ENCODE assay signal across 17 cellular contexts in the genomic region with DNA sequence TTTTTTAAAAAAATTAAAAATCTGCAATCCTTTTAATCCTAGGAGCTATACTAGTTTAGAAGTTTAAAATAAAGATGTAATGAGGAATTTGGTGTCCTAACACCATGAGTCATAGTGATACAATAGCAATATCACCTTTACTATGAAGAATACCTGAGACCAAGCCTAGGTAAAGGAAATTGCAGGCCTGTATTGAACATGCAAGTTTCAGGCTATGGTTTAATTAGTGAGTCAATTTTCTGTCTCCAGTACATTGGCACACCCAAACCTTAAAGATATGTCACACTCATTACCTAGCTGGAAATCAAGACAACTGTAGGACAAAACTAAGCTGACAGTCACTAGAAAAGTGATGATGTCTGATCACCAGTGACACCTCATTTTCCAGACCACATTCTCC. TPM values are rescaled to one million over a fixed set of nuclear protein-coding genes. Genes with fewer than 3 reads are reported as not detected.
DNase-seq lines count a peak whose midpoint lies in the region; ATAC-seq and TF ChIP-seq lines count a peak whose summit lies in the region.
"Not testable (repeated sequence)": the region's sequence is repeated elsewhere in the genome, so short reads cannot be mapped to it uniquely, and the experiment has no call there.
"Had no signal": no experiment of that assay in that cellular context is flagged by ENCODE, and none has a peak within 500 bp of the region (broad histone marks: within the 10 kb centered on the region; RNA-seq: fewer than 3 reads in every experiment).

No MANE protein-coding gene starts in this region.

- in situ Hi-C loops in mammary epithelial cell (cut with MboI; ENCODE audit: low sequenced_read_pairs in 2 of 2), result loop anchor here in 1 of 2 donors (10.0 kb wide), 1 partner anchor 48 kb away; a partner anchor contains a TSS

- DNase-seq in Calu3; activated CD4-positive, alpha-beta T cell treated with anti-CD3 and anti-CD28 coated beads for 36 hours; mucosa of descending colon; smooth muscle cell (lab: John Stamatoyannopoulos, UW; ENCODE audit: unreplicated experiment): not testable (repeated sequence)
- peak; percentile 36 for DNase-seq in PC-3
- peak; percentile 83 for DNase-seq in mammary epithelial cell

- H3K27me3 ChIP-seq in PC-3 (ENCODE audit: low read length); mammary epithelial cell (ENCODE audit: insufficient read depth, low read length); esophagus (ENCODE audit: control insufficient read depth in 1 of 2, insufficient read depth in 2 of 2, low read length in 2 of 2); smooth muscle cell (ENCODE audit: low read depth): not testable (repeated sequence)

- not testable (repeated sequence) for H3K9ac ChIP-seq in PC-3 (ENCODE audit: low read length); smooth muscle cell (ENCODE audit: low read depth)
- peak overlapping the region; percentile 66 for H3K9ac ChIP-seq in mammary epithelial cell (ENCODE audit: insufficient read depth, low read length)

- H3K4me1 ChIP-seq in PC-3 (ENCODE audit: insufficient read depth, low read length) (peaks cover 51% of the 10 kb centered on the region), mammary epithelial cell (ENCODE audit: insufficient read depth, low read length) (peaks cover 49% of the 10 kb centered on the region), mucosa of descending colon (ENCODE audit: low read depth) (peaks cover 36% of the 10 kb centered on the region), smooth muscle cell (ENCODE audit: low read depth) (peaks cover 23% of the 10 kb centered on the region)
- not testable (repeated sequence) for H3K4me1 ChIP-seq in esophagus (ENCODE audit: control insufficient read depth in 2 of 2, insufficient read depth in 2 of 2, low read length in 1 of 2)

- peak overlapping the region; percentile 74 for H3K27ac Mint-ChIP-seq in Calu3 (ENCODE audit: unreplicated experiment)
- H3K27ac Mint-ChIP-seq in activated CD4-positive, alpha-beta T cell treated with anti-CD3 and anti-CD28 coated beads for 36 hours, result peak overlapping the region; percentile 67
- H3K27ac Mint-ChIP-seq in activated T-helper 17 cell treated with anti-CD3 and anti-CD28 coated beads, Interleukin-2, amount 50 U/mL, for 72 hours, result not testable (repeated sequence)

- not testable (repeated sequence) for H3K4me3 ChIP-seq in PC-3 (ENCODE audit: low read length); esophagus (ENCODE audit: low read depth in 1 of 2, low read length in 2 of 2); mucosa of descending colon; smooth muscle cell
- peak overlapping the region in 1 of 3 experiments; percentile 17 for H3K4me3 ChIP-seq in mammary epithelial cell (replicated peaks in 1 of 3; ENCODE audit: insufficient read depth in 1 of 3, low read depth in 2 of 3, low read length in 3 of 3)

- peak overlapping the region; percentile 99 for H3K27ac ChIP-seq in PC-3 (ENCODE audit: low read length)
- peak overlapping the region; percentile 95 for H3K27ac ChIP-seq in mammary epithelial cell (ENCODE audit: insufficient read depth, low read depth, low read length)
- peak overlapping the region; percentile 67 to 72 for H3K27ac ChIP-seq in esophagus (ENCODE audit: low read depth in 2 of 2, low read length in 1 of 2)
- not testable (repeated sequence) for H3K27ac ChIP-seq in smooth muscle cell (ENCODE audit: low read depth)

- H3K4me3 Mint-ChIP-seq in Calu3 (ENCODE audit: low read depth, unreplicated experiment), result peak overlapping the region; percentile 5
- not testable (repeated sequence) for H3K4me3 Mint-ChIP-seq in activated CD4-positive, alpha-beta T cell treated with anti-CD3 and anti-CD28 coated beads for 36 hours
- H3K4me3 Mint-ChIP-seq in activated T-helper 17 cell treated with anti-CD3 and anti-CD28 coated beads, Interleukin-2, amount 50 U/mL, for 72 hours, result peak overlapping the region; percentile 60

- H2AFZ ChIP-seq in PC-3 (ENCODE audit: low read length); smooth muscle cell (ENCODE audit: low read depth): not testable (repeated sequence)
- peak overlapping the region; percentile 35 for H2AFZ ChIP-seq in mammary epithelial cell (ENCODE audit: low read depth, low read length)

- H4K20me1 ChIP-seq in PC-3 (ENCODE audit: low read length); mammary epithelial cell (ENCODE audit: insufficient read depth, low read length); smooth muscle cell (ENCODE audit: low read depth): not testable (repeated sequence)

- TF ChIP-seq CTCF in Calu3 (IDR thresholded peaks at IDR 0.05; ENCODE audit: unreplicated experiment); PC-3 (conservative IDR thresholded peaks at IDR 0.05; ENCODE audit: low read depth, low read length); mammary epithelial cell (conservative IDR thresholded peaks at IDR 0.05 in 1 of 2, IDR thresholded peaks at IDR 0.05 in 1 of 2; ENCODE audit: extremely low read depth in 1 of 2, insufficient read depth in 1 of 2, low read depth in 1 of 2, low read length in 2 of 2); mucosa of descending colon (IDR thresholded peaks at IDR 0.05); smooth muscle cell (IDR thresholded peaks at IDR 0.05; ENCODE audit: borderline replicate concordance, insufficient read depth, poor library complexity, severe bottlenecking): not testable (repeated sequence)

- peaks cover 10% of the 10 kb centered on the region for H3K36me3 Mint-ChIP-seq in Calu3 (ENCODE audit: insufficient read depth, unreplicated experiment)
- not testable (repeated sequence) for H3K36me3 Mint-ChIP-seq in activated CD4-positive, alpha-beta T cell treated with anti-CD3 and anti-CD28 coated beads for 36 hours (ENCODE audit: low read depth); activated T-helper 17 cell treated with anti-CD3 and anti-CD28 coated beads, Interleukin-2, amount 50 U/mL, for 72 hours (ENCODE audit: low read depth)

- CTCF ChIA-PET in Calu3 (lab: Charles Lee), result interaction anchor here (0.6 to 4.6 kb wide), 2 partner anchors 90 to 725 kb away, joined by 3 to 13 read pairs; no protein-coding TSS in a partner anchor
- CTCF ChIA-PET in PC-3 (lab: Charles Lee), result not testable (repeated sequence)
- CTCF ChIA-PET in activated CD4-positive, alpha-beta T cell treated with anti-CD3 and anti-CD28 coated beads for 36 hours (lab: Charles Lee), result interaction anchor here (0.6 to 5.1 kb wide), 4 partner anchors 21 to 29 kb away, joined by 3 to 22 read pairs (median 4); no protein-coding TSS in a partner anchor
- CTCF ChIA-PET in mammary epithelial cell (lab: Charles Lee; ENCODE audit: low non-redundant PET), result interaction anchor here (0.7 kb wide), 1 partner anchor 73 kb away, joined by 3 read pairs; no protein-coding TSS in a partner anchor

- intact Hi-C loops in Calu3 (cut with micrococcal nuclease; ENCODE audit: unreplicated experiment); activated CD4-positive, alpha-beta T cell treated with anti-CD3 and anti-CD28 coated beads for 36 hours (cut with DNase I, micrococcal nuclease); mammary epithelial cell (cut with micrococcal nuclease); mucosa of descending colon (cut with DNase I, micrococcal nuclease): not testable (repeated sequence)
- intact Hi-C loops in PC-3 (cut with micrococcal nuclease), result loop anchor here (10.0 kb wide), 1 partner anchor 238 kb away; no protein-coding TSS in a partner anchor

- not testable (repeated sequence) for ATAC-seq in PC-3; activated CD4-positive, alpha-beta T cell treated with anti-CD3 and anti-CD28 coated beads for 36 hours
- peak; percentile 15 for ATAC-seq in activated T-helper 17 cell treated with anti-CD3 and anti-CD28 coated beads, Interleukin-2, amount 50 U/mL, for 72 hours (replicated peaks)
- ATAC-seq in mucosa of descending colon, result peak; percentile 64

- not testable (repeated sequence) for H3K27me3 Mint-ChIP-seq in Calu3 (ENCODE audit: unreplicated experiment); activated CD4-positive, alpha-beta T cell treated with anti-CD3 and anti-CD28 coated beads for 36 hours; activated T-helper 17 cell treated with anti-CD3 and anti-CD28 coated beads, Interleukin-2, amount 50 U/mL, for 72 hours

- H3K4me2 ChIP-seq in PC-3 (ENCODE audit: low read length) (0 out of 2 replicates have a peak overlapping the region, but pooled peaks have one; percentile 8), mammary epithelial cell (ENCODE audit: insufficient read depth, low read depth, low read length) (peak overlapping the region; percentile 55), smooth muscle cell (peak overlapping the region; percentile 40)

- H3F3A ChIP-seq in PC-3 (ENCODE audit: low read length, unreplicated experiment), result not testable (repeated sequence)
- H3F3A ChIP-seq in smooth muscle cell (ENCODE audit: low read depth), result peaks cover 15% of the 10 kb centered on the region

- H3K9me3 Mint-ChIP-seq in Calu3 (ENCODE audit: low read depth, unreplicated experiment); activated CD4-positive, alpha-beta T cell treated with anti-CD3 and anti-CD28 coated beads for 36 hours (ENCODE audit: low read depth); activated T-helper 17 cell treated with anti-CD3 and anti-CD28 coated beads, Interleukin-2, amount 50 U/mL, for 72 hours: not testable (repeated sequence)

- not testable (repeated sequence) for BruUV-seq in Calu3 (replicated peaks; lab: Mats Ljungman, UMichigan); PC-3 (replicated peaks; lab: Mats Ljungman, UMichigan); mammary epithelial cell (replicated peaks; lab: Mats Ljungman, UMichigan)

- H3K36me3 ChIP-seq in PC-3 (ENCODE audit: low read depth, low read length); mammary epithelial cell (ENCODE audit: insufficient read depth, low read length); esophagus (ENCODE audit: control insufficient read depth in 2 of 2, insufficient read depth in 2 of 2, low read length in 1 of 2); mucosa of descending colon (ENCODE audit: low read depth); smooth muscle cell (ENCODE audit: low read depth): not testable (repeated sequence)

- dilution Hi-C loops in mammary epithelial cell (cut with HindIII; ENCODE audit: low sequenced_read_pairs), result not testable (repeated sequence)

- H3K9me2 ChIP-seq in PC-3 (replicated peaks; ENCODE audit: low read length), result not testable (repeated sequence)

- peaks cover 59% of the 10 kb centered on the region for H3K4me1 Mint-ChIP-seq in Calu3 (ENCODE audit: low read depth, unreplicated experiment)
- peaks cover 47% of the 10 kb centered on the region for H3K4me1 Mint-ChIP-seq in activated CD4-positive, alpha-beta T cell treated with anti-CD3 and anti-CD28 coated beads for 36 hours
- peaks cover 42% of the 10 kb centered on the region for H3K4me1 Mint-ChIP-seq in activated T-helper 17 cell treated with anti-CD3 and anti-CD28 coated beads, Interleukin-2, amount 50 U/mL, for 72 hours

- POLR2A ChIA-PET in PC-3 (lab: Charles Lee; ENCODE audit: unreplicated experiment), result not testable (repeated sequence)
- POLR2A ChIA-PET in activated CD4-positive, alpha-beta T cell treated with anti-CD3 and anti-CD28 coated beads for 36 hours (lab: Charles Lee), result interaction anchor here (1.6 kb wide), 1 partner anchor 13 kb away, joined by 3 read pairs; no protein-coding TSS in a partner anchor

- H3K9me3 ChIP-seq in PC-3 (ENCODE audit: low read length); mammary epithelial cell (replicated peaks; ENCODE audit: insufficient read depth, low read length); esophagus (ENCODE audit: control insufficient read depth in 2 of 2, insufficient read depth in 1 of 2, low read depth in 1 of 2, low read length in 1 of 2); mucosa of descending colon; smooth muscle cell (replicated peaks; ENCODE audit: low read depth): not testable (repeated sequence)

- not testable (repeated sequence) for H3K79me2 ChIP-seq in PC-3 (ENCODE audit: low read length); mammary epithelial cell (ENCODE audit: insufficient read depth, low read length); smooth muscle cell (ENCODE audit: low read depth)

RNA-seq across cellular contexts. Expression of a gene that starts 6.7 kb away (rescaled TPM):
- total RNA-seq in Calu3 (2022) (70.3 and 75.4 TPM in 2 replicates), PC-3 (2014; rRNA removed) (71.9 and 77.7 TPM in 2 replicates), mammary epithelial cell (100 to 1,000 TPM in 1 of 2 donors, 10 to 100 TPM in 1; 87.7 to 992 TPM), mucosa of descending colon (10 to 100 TPM; 30.7 to 63.6 (median 51.0) TPM), smooth muscle cell (12.5 and 23.6 TPM in 2 replicates)
- 10 to 100 TPM; 51.6 to 70.7 TPM for total RNA-seq in activated CD4-positive, alpha-beta T cell treated with anti-CD3 and anti-CD28 coated beads for 36 hours
- 10 to 100 TPM; 69.1 to 83.9 TPM for total RNA-seq in activated T-helper 17 cell treated with anti-CD3 and anti-CD28 coated beads, Interleukin-2, amount 50 U/mL, for 72 hours
- polyA plus RNA-seq in mammary epithelial cell (254 TPM), esophagus (100 to 1,000 TPM; 134 to 211 TPM), smooth muscle cell (43.8 and 56.2 TPM in 2 replicates)
- 190 TPM for polyA minus RNA-seq in mammary epithelial cell

RNA-seq across cellular contexts. Expression of a gene that starts 47.0 kb away (rescaled TPM):
- total RNA-seq in Calu3 (2022) (0.24 and 0.33 TPM in 2 replicates), PC-3 (2014; rRNA removed) (0.15 TPM in 1 of 2 replicates, not detected in the other), mammary epithelial cell (1 to 10 TPM in 1 of 2 donors, under 1 TPM in 1; 0.67 to 2.0 TPM), mucosa of descending colon (not detected), smooth muscle cell (not detected in 2 replicates)
- under 1 TPM; 0.33 to 0.46 TPM for total RNA-seq in activated CD4-positive, alpha-beta T cell treated with anti-CD3 and anti-CD28 coated beads for 36 hours
- under 1 TPM; 0.32 to 0.95 TPM for total RNA-seq in activated T-helper 17 cell treated with anti-CD3 and anti-CD28 coated beads, Interleukin-2, amount 50 U/mL, for 72 hours
- polyA plus RNA-seq in mammary epithelial cell (1.1 TPM), esophagus (under 1 TPM; 0.73 to 0.80 TPM), smooth muscle cell (not detected in 2 replicates)
- polyA minus RNA-seq in mammary epithelial cell, result not detected
- total RNA-seq: H9, HepG2, HT1080, K562, Right ventricle myocardium inferior had no signal
- polyA plus RNA-seq: AG04450, HepG2, K562 had no signal

RNA-seq across cellular contexts. Expression of a gene that starts 53.5 kb away (rescaled TPM):
- 1.1 and 1.8 TPM in 2 replicates for total RNA-seq in Calu3 (2022)
- total RNA-seq in PC-3 (2014; rRNA removed), result not detected in 2 replicates
- not detected for total RNA-seq in activated CD4-positive, alpha-beta T cell treated with anti-CD3 and anti-CD28 coated beads for 36 hours
- under 1 TPM in 1 of 2 donors, not detected in 1; 0.50 TPM for total RNA-seq in activated T-helper 17 cell treated with anti-CD3 and anti-CD28 coated beads, Interleukin-2, amount 50 U/mL, for 72 hours
- total RNA-seq in mammary epithelial cell, result under 1 TPM in 1 of 2 donors, not detected in 1; 0.45 TPM
- polyA plus RNA-seq in mammary epithelial cell, result 0.16 TPM
- polyA minus RNA-seq in mammary epithelial cell, result not detected
- under 1 TPM in 1 of 2 donors, not detected in 1; 0.02 TPM for polyA plus RNA-seq in esophagus
- under 1 TPM in 1 of 3 donors, not detected in 2; 0.31 TPM for total RNA-seq in mucosa of descending colon
- total RNA-seq in smooth muscle cell, result not detected in 2 replicates
- polyA plus RNA-seq in smooth muscle cell, result 0.40 TPM in 1 of 2 replicates, not detected in the other
- total RNA-seq: CD4-positive, alpha-beta T cell; H9; HepG2; HT1080; K562; Right ventricle myocardium inferior; SJCRH30 had no signal
- polyA plus RNA-seq: AG04450, GM23338, HepG2 had no signal
